In genomic region chr7:18993933-18994668, GRCh38 we compare ENCODE assay signal across 37 cellular contexts.
DNase-seq lines count a peak whose midpoint lies in the region; ATAC-seq and TF ChIP-seq lines count a peak whose summit lies in the region.
"Had no signal": no experiment of that assay in that cellular context is flagged by ENCODE, and none has a peak within 500 bp of the region (broad histone marks: within the 10 kb centered on the region; RNA-seq: fewer than 3 reads in every experiment).

No MANE protein-coding gene starts in this region.

- H3K27ac ChIP-seq in SK-N-SH (ENCODE audit: low read depth in 2 of 2, low read length in 1 of 2) = peak overlapping the region; percentile 93 to 99
- H3K27ac ChIP-seq: cardiac muscle cell, gastroesophageal sphincter, prostate gland, sigmoid colon, suprapubic skin, upper lobe of right lung had no signal

- no peak for TF ChIP-seq CTCF in HFFc6 (IDR thresholded peaks at IDR 0.05)
- no peak for TF ChIP-seq CTCF in SK-N-SH (IDR thresholded peaks at IDR 0.05)

- TF ChIP-seq RAD21 in SK-N-SH (IDR thresholded peaks at IDR 0.05; ENCODE audit: low read length) = peak; percentile 24; the same call in 1 of the 2 replicates

- H3F3A ChIP-seq in SK-N-SH (replicated peaks; ENCODE audit: insufficient read depth) = peaks cover 40% of the 10 kb centered on the region

- H3K9me3 ChIP-seq in SK-N-SH = no peaks in the 10 kb centered on the region
- H3K9me3 ChIP-seq: gastroesophageal sphincter, prostate gland, sigmoid colon, suprapubic skin, upper lobe of right lung had no signal

- no peaks in the 10 kb centered on the region for H3K9me3 Mint-ChIP-seq in HFFc6
- H3K9me3 Mint-ChIP-seq: activated naive CD4-positive, alpha-beta T cell treated with anti-CD3 and anti-CD28 coated beads, Interleukin-2, amount 50 U/mL, for 24 hours; activated T-helper 2 cell treated with anti-CD3 and anti-CD28 coated beads, Interferon-gamma antibody, Interleukin-2, Interleukin-4, amounts not matched to agents 10 μg/mL and 5 μg/mL and 100 μg/mL, durations not matched to agents 14 hours and 24 hours and 36 hours had no signal

- DNase-seq in Daoy (ENCODE audit: low read depth) (peak; percentile 31), HFFc6 (peak; percentile 35), SK-N-SH (peak; percentile 37), iris pigment epithelial cell (ENCODE audit: low read depth) (peak; percentile 30), SHP77 treated with DMSO at 0.1 percent for 48 hours (lab: John Stamatoyannopoulos, UW) (no peak)
- DNase-seq in effector CD4-positive, alpha-beta T cell = no peak
- DNase-seq: ACHN; activated CD4-positive, alpha-beta memory T cell treated with anti-CD3 and anti-CD28 coated beads for 36 hours; activated CD8-positive, alpha-beta memory T cell treated with anti-CD3 and anti-CD28 coated beads, Interleukin-2, amount 50 U/mL, for 48 hours; anterior cingulate cortex; COR-L47; DMS53; endodermal cell; H9; hypothalamus; immature natural killer cell; mesendoderm; NCI-H1694 treated with DMSO at 0.1 percent for 48 hours; NCI-H2171; NCI-H524; SIG-M5; sigmoid colon; stimulated activated CD4-positive, alpha-beta T cell treated with anti-CD3 and anti-CD28 coated beads, Interleukin-15, amount 100 ng/mL, for 24 hours; stimulated activated naive CD4-positive, alpha-beta T cell; T-helper 1 cell; upper lobe of right lung had no signal

- no peaks in the 10 kb centered on the region for H3K36me3 Mint-ChIP-seq in HFFc6 (ENCODE audit: low read depth)
- H3K36me3 Mint-ChIP-seq: activated CD4-positive, alpha-beta memory T cell treated with anti-CD3 and anti-CD28 coated beads for 36 hours; activated naive CD4-positive, alpha-beta T cell treated with anti-CD3 and anti-CD28 coated beads, Interleukin-2, amount 50 U/mL, for 24 hours; immature natural killer cell had no signal

- WGBS in SK-N-SH (ENCODE audit: low lambda C conversion rate) = 13% methylated on average over 3 of the region's 3 CpGs

- no peaks in the 10 kb centered on the region for H3K27me3 Mint-ChIP-seq in HFFc6 (ENCODE audit: insufficient read depth)
- H3K27me3 Mint-ChIP-seq: activated CD4-positive, alpha-beta memory T cell treated with anti-CD3 and anti-CD28 coated beads for 36 hours; activated naive CD4-positive, alpha-beta T cell treated with anti-CD3 and anti-CD28 coated beads, Interleukin-2, amount 50 U/mL, for 24 hours had no signal

- CTCF ChIA-PET in SK-N-SH (lab: Yijun Ruan, JAX) = interaction anchor here (0.7 to 4.9 kb wide), 9 partner anchors 96 to 404 kb away, joined by 3 to 23 read pairs (median 4); no protein-coding TSS in a partner anchor

- H3K79me2 ChIP-seq in SK-N-SH (ENCODE audit: insufficient read depth) = peaks cover 12% of the 10 kb centered on the region

- peak overlapping the region; percentile 45; the same call in 1 of the 2 replicates for H3K4me3 Mint-ChIP-seq in HFFc6
- H3K4me3 Mint-ChIP-seq: activated CD4-positive, alpha-beta memory T cell treated with anti-CD3 and anti-CD28 coated beads for 36 hours; activated naive CD4-positive, alpha-beta T cell treated with anti-CD3 and anti-CD28 coated beads, Interleukin-2, amount 50 U/mL, for 24 hours; endodermal cell; H9; immature natural killer cell had no signal

- no peaks in the 10 kb centered on the region for H3K9me2 ChIP-seq in SK-N-SH

- H3K4me1 Mint-ChIP-seq in HFFc6 (ENCODE audit: low read depth) = peaks cover 46% of the 10 kb centered on the region
- H3K4me1 Mint-ChIP-seq: activated naive CD4-positive, alpha-beta T cell treated with anti-CD3 and anti-CD28 coated beads, Interleukin-2, amount 50 U/mL, for 24 hours; immature natural killer cell had no signal

- H3K9ac ChIP-seq in SK-N-SH = peak overlapping the region; percentile 63

- H3K27me3 ChIP-seq in SK-N-SH (ENCODE audit: insufficient read depth) = no peaks in the 10 kb centered on the region
- H3K27me3 ChIP-seq: cardiac muscle cell, gastroesophageal sphincter, sigmoid colon, suprapubic skin, upper lobe of right lung had no signal

- peak overlapping the region; percentile 75 for H3K4me2 ChIP-seq in SK-N-SH

- H4K20me1 ChIP-seq in SK-N-SH (ENCODE audit: insufficient read depth) = no peaks in the 10 kb centered on the region

- peak overlapping the region in 1 of 2 experiments; percentile 33; a peak in 2 of 4 replicates for H3K4me3 ChIP-seq in SK-N-SH (ENCODE audit: low read depth in 2 of 2, low read length in 1 of 2)
- H3K4me3 ChIP-seq: cardiac muscle cell, gastroesophageal sphincter, GM12878, prostate gland, sigmoid colon, suprapubic skin, upper lobe of right lung had no signal

- peaks cover 25 to 48% of the 10 kb centered on the region in 2 experiments; a peak in 3 of 4 replicates for H3K4me1 ChIP-seq in SK-N-SH (ENCODE audit: control insufficient read depth in 1 of 2, insufficient read depth in 2 of 2, low read depth in 1 of 2, low read length in 1 of 2)
- H3K4me1 ChIP-seq: gastroesophageal sphincter, prostate gland, upper lobe of right lung had no signal

- no peak overlapping the region for H2AFZ ChIP-seq in SK-N-SH (ENCODE audit: low read depth)

- peak; percentile 73 to 96 for TF ChIP-seq EP300 in SK-N-SH (IDR thresholded peaks at IDR 0.05; ENCODE audit: borderline replicate concordance in 1 of 2, low read depth in 1 of 2, low read length in 1 of 2)

- ATAC-seq in GM18858 (IDR thresholded peaks at IDR 0.05; ENCODE audit: unreplicated experiment) = no peak
- no peak for ATAC-seq in HG02588 (IDR thresholded peaks at IDR 0.05; ENCODE audit: unreplicated experiment)
- ATAC-seq: esophagus mucosa, gastroesophageal sphincter, GM12878, left lobe of liver, upper lobe of right lung had no signal

- H3K27ac Mint-ChIP-seq in HFFc6 = peak overlapping the region; percentile 39
- H3K27ac Mint-ChIP-seq: activated CD4-positive, alpha-beta memory T cell treated with anti-CD3 and anti-CD28 coated beads for 36 hours; activated naive CD4-positive, alpha-beta T cell treated with anti-CD3 and anti-CD28 coated beads, Interleukin-2, amount 50 U/mL, for 24 hours; activated T-helper 2 cell treated with anti-CD3 and anti-CD28 coated beads, Interferon-gamma antibody, Interleukin-2, Interleukin-4, amounts not matched to agents 10 μg/mL and 5 μg/mL and 100 μg/mL, durations not matched to agents 14 hours and 24 hours and 36 hours; endodermal cell; H9; immature natural killer cell had no signal

- peaks cover 29 to 36% of the 10 kb centered on the region in 2 experiments for H3K36me3 ChIP-seq in SK-N-SH (replicated peaks in 1 of 2; ENCODE audit: control insufficient read depth in 1 of 2, insufficient read depth in 2 of 2, low read length in 1 of 2)
- H3K36me3 ChIP-seq: cardiac muscle cell, gastroesophageal sphincter, prostate gland, sigmoid colon, suprapubic skin, upper lobe of right lung had no signal

- POLR2A ChIA-PET in SK-N-SH (lab: Yijun Ruan, JAX) = interaction anchor here (0.9 to 3.3 kb wide), 4 partner anchors 103 to 292 kb away, joined by 3 to 10 read pairs (median 7); no protein-coding TSS in a partner anchor

TF ChIP-seq in SK-N-SH, 30 proteins besides CTCF, POLR2A, EP300 and RAD21 (continues in another document):
- TF ChIP-seq SMC3 (IDR thresholded peaks at IDR 0.05; ENCODE audit: low read depth, low read length) = peak; percentile 21; the same call in 1 of the 2 replicates
- peak; percentile 99 for TF ChIP-seq TCF12 (IDR thresholded peaks at IDR 0.05)
- TF ChIP-seq FOXM1 (IDR thresholded peaks at IDR 0.05; ENCODE audit: low read depth) = peak; percentile 51; the same call in 1 of the 2 replicates
- TF ChIP-seq JUND (IDR thresholded peaks at IDR 0.05) = peak; percentile 72
- TF ChIP-seq GABPA (IDR thresholded peaks at IDR 0.05; ENCODE audit: low read depth) = no peak
- TF ChIP-seq RCOR1 (IDR thresholded peaks at IDR 0.05; ENCODE audit: low read length) = no peak
- 0 out of 2 replicates have a peak, but pooled peaks have one; percentile 40 for TF ChIP-seq ZBTB33 (IDR thresholded peaks at IDR 0.05; ENCODE audit: borderline replicate concordance, low read depth)
- peak; percentile 94 for TF ChIP-seq RXRA (IDR thresholded peaks at IDR 0.05; ENCODE audit: borderline replicate concordance, low read depth)
- peak; percentile 63; the same call in 1 of the 2 replicates for TF ChIP-seq USF2 (IDR thresholded peaks at IDR 0.05; ENCODE audit: borderline replicate concordance, low read depth, low read length)
- no peak for TF ChIP-seq GATA2 (CRISPR knock-in tag; IDR thresholded peaks at IDR 0.05)
- TF ChIP-seq NFIC (IDR thresholded peaks at IDR 0.05; ENCODE audit: borderline replicate concordance) = peak; percentile 84
- TF ChIP-seq PBX3 (IDR thresholded peaks at IDR 0.05) = peak; percentile 92
- TF ChIP-seq MEF2A (IDR thresholded peaks at IDR 0.05; ENCODE audit: borderline replicate concordance, low read depth) = 0 out of 2 replicates have a peak, but pooled peaks have one; percentile 8

Comparison
In these comparisons a context has a peak if more than half of its experiments do, and no peak if none do; other contexts are left out.
1. DNase-seq: peak in Daoy (single experiment), HFFc6 (single experiment), SK-N-SH (single experiment) and iris pigment epithelial cell (single experiment); none in SHP77 treated with DMSO at 0.1 percent for 48 hours (single experiment) and effector CD4-positive, alpha-beta T cell (single experiment).